ENCODE assay signal across 8 cellular contexts in genomic region chr6:30614843-30615218, GRCh38. TPM values are rescaled to one million over a fixed set of nuclear protein-coding genes. Genes with fewer than 3 reads are reported as not detected.
DNase-seq lines count a peak whose midpoint lies in the region; ATAC-seq and TF ChIP-seq lines count a peak whose summit lies in the region.

No MANE protein-coding gene starts in this region.

- intact Hi-C loops in Calu3 (cut with micrococcal nuclease; ENCODE audit: unreplicated experiment) (loop anchor here (5.0 kb wide), 1 partner anchor 107 kb away; the partner anchor contains the start of gene TUBB), natural killer cell (cut with micrococcal nuclease) (loop anchor here (5.0 to 10.0 kb wide), 4 partner anchors 73 to 740 kb away; partner anchors contain the start of genes FLOT1, HLA-B and IER3)

- H3K36me3 ChIP-seq in RWPE2 (ENCODE audit: low read depth), result peaks cover 43% of the 10 kb centered on the region

- DNase-seq in Calu3, result peak; percentile 90
- DNase-seq in M059J (ENCODE audit: low read depth), result peak; percentile 99
- DNase-seq in RWPE2 (ENCODE audit: low spot score), result peak; percentile 76
- DNase-seq in activated T-helper 9 cell treated with anti-CD3 and anti-CD28 coated beads, Interleukin-2, amount 50 U/mL, for 16 hours (ENCODE audit: low read depth), result peak; percentile 67
- DNase-seq in fibroblast of pulmonary artery (ENCODE audit: low read depth), result peak; percentile 99
- peak; percentile 69 for DNase-seq in natural killer cell
- DNase-seq in stimulated activated naive CD4-positive, alpha-beta T cell (lab: John Stamatoyannopoulos, UW), result peak; percentile 56 to 93 (median 88)

- H3K27me3 ChIP-seq in RWPE2 (ENCODE audit: insufficient read depth, poor library complexity, severe bottlenecking), result no peaks in the 10 kb centered on the region

- peaks cover 15% of the 10 kb centered on the region for H3K4me1 ChIP-seq in RWPE2 (ENCODE audit: insufficient read depth, poor library complexity, severe bottlenecking)

- CTCF ChIA-PET in Calu3 (lab: Charles Lee), result interaction anchor here (0.6 to 1.2 kb wide), 9 partner anchors 15 to 686 kb away, joined by 3 to 6 read pairs (median 5); partner anchors contain the start of genes ABCF1 and DHX16

- peaks cover 94% of the 10 kb centered on the region for H3K36me3 Mint-ChIP-seq in Calu3 (ENCODE audit: insufficient read depth, unreplicated experiment)
- H3K36me3 Mint-ChIP-seq in natural killer cell, result peaks cover 26% of the 10 kb centered on the region

- TF ChIP-seq CTCF in Calu3 (IDR thresholded peaks at IDR 0.05; ENCODE audit: unreplicated experiment) (no peak), RWPE2 (IDR thresholded peaks at IDR 0.05; ENCODE audit: poor library complexity, severe bottlenecking) (no peak), fibroblast of pulmonary artery (IDR thresholded peaks at IDR 0.05; ENCODE audit: low read length, missing control alignments) (no peak), natural killer cell (IDR thresholded peaks at IDR 0.05) (no peak)

- no peaks in the 10 kb centered on the region for H3K9me3 ChIP-seq in RWPE2 (ENCODE audit: severe bottlenecking)

- peak; percentile 34 for ATAC-seq in GM21717 (IDR thresholded peaks at IDR 0.05; ENCODE audit: unreplicated experiment)
- peak; percentile 67 for ATAC-seq in RWPE2 (ENCODE audit: low read depth)
- ATAC-seq in natural killer cell, result peak; percentile 58 to 76 (median 61)

- peak overlapping the region; percentile 98 for H3K27ac Mint-ChIP-seq in Calu3 (ENCODE audit: unreplicated experiment)
- peak overlapping the region; percentile 96 to 100 for H3K27ac Mint-ChIP-seq in natural killer cell

- H3K4me3 Mint-ChIP-seq in Calu3 (ENCODE audit: low read depth, unreplicated experiment), result peak overlapping the region; percentile 70
- peak overlapping the region; percentile 100 for H3K4me3 Mint-ChIP-seq in natural killer cell

- H3K4me3 ChIP-seq in RWPE2 (ENCODE audit: severe bottlenecking) (peak overlapping the region; percentile 58), fibroblast of pulmonary artery (replicated peaks; ENCODE audit: low read depth, low read length) (peak overlapping the region; percentile 90)

- no peaks in the 10 kb centered on the region for H3K9me3 Mint-ChIP-seq in Calu3 (ENCODE audit: low read depth, unreplicated experiment)
- no peaks in the 10 kb centered on the region for H3K9me3 Mint-ChIP-seq in natural killer cell

- H3K27me3 Mint-ChIP-seq in Calu3 (ENCODE audit: unreplicated experiment) (peaks cover 16% of the 10 kb centered on the region), natural killer cell (ENCODE audit: low read depth in 2 of 2) (peaks cover 0 to 5% of the 10 kb centered on the region in 2 donors)

- peak overlapping the region; percentile 82 for H3K27ac ChIP-seq in RWPE2 (ENCODE audit: poor library complexity, severe bottlenecking)

- H3K4me1 Mint-ChIP-seq in Calu3 (ENCODE audit: low read depth, unreplicated experiment), result peaks cover 62% of the 10 kb centered on the region
- peaks cover 72 to 75% of the 10 kb centered on the region in 2 donors for H3K4me1 Mint-ChIP-seq in natural killer cell

- no TSS peak for BruUV-seq in Calu3 (replicated peaks; lab: Mats Ljungman, UMichigan)

RNA-seq across cellular contexts. Expression of gene PPP1R10, which starts 2.2 kb away (rescaled TPM):
- total RNA-seq in Calu3 (2022), result 119 and 134 TPM in 2 replicates
- total RNA-seq in M059J (2014; rRNA removed; shearing (Covaris generic)), result 17.9 and 28.8 TPM in 2 replicates
- 100 to 1,000 TPM; 151 to 222 (median 174) TPM for total RNA-seq in natural killer cell

RNA-seq across cellular contexts. Expression of gene MRPS18B, which starts 2.8 kb away (rescaled TPM):
- 103 and 107 TPM in 2 replicates for total RNA-seq in Calu3 (2022)
- 85.5 and 108 TPM in 2 replicates for total RNA-seq in M059J (2014; rRNA removed; shearing (Covaris generic))
- 10 to 100 TPM; 14.2 to 19.9 (median 16.6) TPM for total RNA-seq in natural killer cell

RNA-seq across cellular contexts. Expression of gene ATAT1, which starts 11.8 kb away (rescaled TPM):
- total RNA-seq in Calu3 (2022) (23.0 and 30.0 TPM in 2 replicates), natural killer cell (10 to 100 TPM in 1 of 3 donors, 1 to 10 TPM in 2; 8.1 to 10.8 (median 8.9) TPM)
- total RNA-seq in M059J (2014; rRNA removed; shearing (Covaris generic)), result 13.2 and 22.2 TPM in 2 replicates

RNA-seq across cellular contexts. Expression of gene C6orf136, which starts 32.1 kb away (rescaled TPM):
- total RNA-seq in Calu3 (2022), result 25.3 and 32.4 TPM in 2 replicates
- 9.1 and 12.2 TPM in 2 replicates for total RNA-seq in M059J (2014; rRNA removed; shearing (Covaris generic))
- total RNA-seq in natural killer cell, result 10 to 100 TPM; 39.4 to 51.4 (median 50.9) TPM

RNA-seq across cellular contexts. Expression of gene ABCF1, which starts 43.6 kb away (rescaled TPM):
- total RNA-seq in Calu3 (2022) (88.3 and 92.4 TPM in 2 replicates), natural killer cell (100 to 1,000 TPM in 2 of 3 donors, 10 to 100 TPM in 1; 91.4 to 138 (median 138) TPM)
- 56.3 and 95.3 TPM in 2 replicates for total RNA-seq in M059J (2014; rRNA removed; shearing (Covaris generic))

Comparison
In these comparisons a context has a peak if more than half of its experiments do, and no peak if none do; other contexts are left out.
1. Peak in every context shown above with its lines: DNase-seq, ATAC-seq, H3K4me3 ChIP-seq and H3K27ac ChIP-seq.